1 cellular context compared by ENCODE assay signal in genomic region chr4:185425600-185426352, GRCh38.
A peak's percentile ranks its signal among the peaks of the same experiment; 100 is the strongest.
TF ChIP-seq lines count a peak whose summit lies in the region.

Gene UFSP2 (minus strand): TSS chr4:185425964. CDS start chr4:185425868, 96 bp downstream.

TF ChIP-seq in HepG2, 621 proteins besides CTCF, POLR2A, EP300 and RAD21 (continued from another document and continues in another):
- TF ChIP-seq CSRNP1 (CRISPR knock-in tag; IDR thresholded peaks at IDR 0.05) (no peak), PRDM4 (CRISPR knock-in tag; IDR thresholded peaks at IDR 0.05; ENCODE audit: borderline replicate concordance) (no peak), ZNF138 (CRISPR knock-in tag; IDR thresholded peaks at IDR 0.05; ENCODE audit: low read depth) (no peak), EHMT2 (IDR thresholded peaks at IDR 0.05; ENCODE audit: borderline replicate concordance, low read depth, low read length) (no peak), ZNF775 (CRISPR knock-in tag; IDR thresholded peaks at IDR 0.05; ENCODE audit: borderline replicate concordance) (no peak), ZNF672 (CRISPR knock-in tag; IDR thresholded peaks at IDR 0.05) (no peak), PLRG1 (conservative IDR thresholded peaks at IDR 0.05) (no peak), HNRNPK (IDR thresholded peaks at IDR 0.05; ENCODE audit: low read depth, low read length, poor library complexity, severe bottlenecking) (no peak), MXD3 (CRISPR knock-in tag; IDR thresholded peaks at IDR 0.05) (no peak), TBL1XR1 (IDR thresholded peaks at IDR 0.05; ENCODE audit: borderline replicate concordance, low read length, partially characterized antibody) (no peak), ZBTB39 (CRISPR knock-in tag; IDR thresholded peaks at IDR 0.05) (no peak), SPEN (CRISPR knock-in tag; IDR thresholded peaks at IDR 0.05; ENCODE audit: low read depth) (0 out of 2 replicates have a peak, but pooled peaks have one; percentile 20), ZNF619 (CRISPR knock-in tag; IDR thresholded peaks at IDR 0.05) (no peak), NR2F6 (IDR thresholded peaks at IDR 0.05) (no peak), NR2F6 (CRISPR knock-in tag; IDR thresholded peaks at IDR 0.05) (0 out of 2 replicates have a peak, but pooled peaks have one; percentile 22), ATAD3A (CRISPR knock-in tag; IDR thresholded peaks at IDR 0.05) (no peak), ZNF777 (CRISPR knock-in tag; IDR thresholded peaks at IDR 0.05) (no peak), ZNF451 (CRISPR knock-in tag; IDR thresholded peaks at IDR 0.05) (no peak), ZNF704 (CRISPR knock-in tag; IDR thresholded peaks at IDR 0.05; ENCODE audit: borderline replicate concordance) (peak; percentile 84; the same call in 1 of the 2 replicates), ZNF33A (CRISPR knock-in tag; IDR thresholded peaks at IDR 0.05; ENCODE audit: borderline replicate concordance) (peak; percentile 42; the same call in 1 of the 2 replicates), HNF4A (CRISPR knock-in tag; IDR thresholded peaks at IDR 0.05) (no peak; the same call in 1 of the 2 replicates), GPN1 (CRISPR knock-in tag; IDR thresholded peaks at IDR 0.05; ENCODE audit: borderline replicate concordance) (no peak), MTF2 (CRISPR knock-in tag; IDR thresholded peaks at IDR 0.05; ENCODE audit: borderline replicate concordance) (no peak), MED13 (CRISPR knock-in tag; IDR thresholded peaks at IDR 0.05) (no peak), ZNF101 (CRISPR knock-in tag; IDR thresholded peaks at IDR 0.05; ENCODE audit: borderline replicate concordance, low read depth) (no peak), TARDBP (CRISPR knock-in tag; IDR thresholded peaks at IDR 0.05) (no peak), KLF12 (CRISPR knock-in tag; IDR thresholded peaks at IDR 0.05; ENCODE audit: borderline replicate concordance) (peak; percentile 65; the same call in 1 of the 2 replicates), ZBTB7A (CRISPR knock-in tag; IDR thresholded peaks at IDR 0.05) (no peak), TAF15 (IDR thresholded peaks at IDR 0.05; ENCODE audit: low read depth, low read length, poor library complexity, severe bottlenecking) (no peak), KLF9 (CRISPR knock-in tag; IDR thresholded peaks at IDR 0.05; ENCODE audit: low read depth) (no peak), MEF2D (CRISPR knock-in tag; IDR thresholded peaks at IDR 0.05) (0 out of 2 replicates have a peak, but pooled peaks have one; percentile 72), ZNF142 (CRISPR knock-in tag; IDR thresholded peaks at IDR 0.05) (0 out of 2 replicates have a peak, but pooled peaks have one; percentile 65), ZHX2 (IDR thresholded peaks at IDR 0.05; ENCODE audit: low read depth) (peak; percentile 78; the same call in 1 of the 2 replicates), ZHX2 (CRISPR knock-in tag; IDR thresholded peaks at IDR 0.05; ENCODE audit: borderline replicate concordance) (no peak)
